Comparison of ENCODE assay signal across 1 cellular context in genomic region chr19:35716735-35716984, GRCh38.
TF ChIP-seq lines count a peak whose summit lies in the region.

No MANE protein-coding gene starts in this region.

TF ChIP-seq in K562, 482 proteins besides CTCF, POLR2A, EP300 and RAD21 (continued from another document):
- TF ChIP-seq IRF1 (CRISPR knock-in tag; IDR thresholded peaks at IDR 0.05; ENCODE audit: borderline replicate concordance) (no peak), NFXL1 (CRISPR knock-in tag; IDR thresholded peaks at IDR 0.05) (no peak), ZNF639 (CRISPR knock-in tag; conservative IDR thresholded peaks at IDR 0.05 in 1 of 2, IDR thresholded peaks at IDR 0.05 in 1 of 2) (no peak), POLR3A (IDR thresholded peaks at IDR 0.05; ENCODE audit: borderline replicate concordance, extremely low read depth, insufficient read depth, insufficient read length) (no peak), CTCFL (IDR thresholded peaks at IDR 0.05; ENCODE audit: borderline replicate concordance, insufficient read depth, low read depth, low read length, poor library complexity, severe bottlenecking) (no peak), ZNF174 (CRISPR knock-in tag; IDR thresholded peaks at IDR 0.05) (no peak), NONO (IDR thresholded peaks at IDR 0.05; ENCODE audit: low read depth in 2 of 2, low read length in 1 of 2) (no peak), TAL1 (IDR thresholded peaks at IDR 0.05) (no peak), ADNP (tag; IDR thresholded peaks at IDR 0.05) (no peak), TEAD1 (CRISPR knock-in tag; IDR thresholded peaks at IDR 0.05) (peak in 1 of 2 experiments; percentile 11; a peak in 1 of 4 replicates), TCF15 (CRISPR knock-in tag; IDR thresholded peaks at IDR 0.05) (no peak), KLF16 (IDR thresholded peaks at IDR 0.05) (no peak), ZNF830 (CRISPR knock-in tag; IDR thresholded peaks at IDR 0.05) (no peak), XRCC5 (IDR thresholded peaks at IDR 0.05; ENCODE audit: low read depth, low read length) (no peak; the same call in 1 of the 2 replicates), ZNF699 (CRISPR knock-in tag; IDR thresholded peaks at IDR 0.05; ENCODE audit: insufficient replicate concordance) (no peak), ZNF778 (CRISPR knock-in tag; IDR thresholded peaks at IDR 0.05) (no peak), ZNF165 (CRISPR knock-in tag; IDR thresholded peaks at IDR 0.05; ENCODE audit: borderline replicate concordance) (no peak), NR3C1 (CRISPR knock-in tag; IDR thresholded peaks at IDR 0.05) (no peak), ZFP1 (CRISPR knock-in tag; IDR thresholded peaks at IDR 0.05) (no peak), ZNF507 (tag; conservative IDR thresholded peaks at IDR 0.05) (no peak), ZNF134 (CRISPR knock-in tag; conservative IDR thresholded peaks at IDR 0.05) (no peak), ILF3 (IDR thresholded peaks at IDR 0.05; ENCODE audit: borderline replicate concordance) (no peak), DIDO1 (tag; IDR thresholded peaks at IDR 0.05; ENCODE audit: low read depth) (no peak), ETS2 (tag; IDR thresholded peaks at IDR 0.05; ENCODE audit: borderline replicate concordance, poor library complexity, severe bottlenecking) (no peak), GABPB2 (CRISPR knock-in tag; conservative IDR thresholded peaks at IDR 0.05) (no peak), ZBTB7A (IDR thresholded peaks at IDR 0.05; ENCODE audit: borderline replicate concordance, control insufficient read depth, low read depth, low read length) (0 out of 2 replicates have a peak, but pooled peaks have one; percentile 4), TOE1 (IDR thresholded peaks at IDR 0.05; ENCODE audit: borderline replicate concordance) (no peak), TOE1 (CRISPR knock-in tag; IDR thresholded peaks at IDR 0.05; ENCODE audit: borderline replicate concordance, low read depth) (no peak), ZMIZ1 (IDR thresholded peaks at IDR 0.05; ENCODE audit: low read depth in 2 of 2, low read length in 2 of 2) (no peak), PHF8 (IDR thresholded peaks at IDR 0.05; ENCODE audit: borderline replicate concordance, low read length) (peak; percentile 37; the same call in 1 of the 2 replicates), ZNF12 (CRISPR knock-in tag; IDR thresholded peaks at IDR 0.05) (no peak), PPARD (CRISPR knock-in tag; IDR thresholded peaks at IDR 0.05) (no peak), NRF1 (conservative IDR thresholded peaks at IDR 0.05 in 1 of 2, IDR thresholded peaks at IDR 0.05 in 1 of 2) (peak; percentile 33 to 61; a peak in 3 of 4 replicates), USF1 (CRISPR knock-in tag; IDR thresholded peaks at IDR 0.05) (0 out of 2 replicates have a peak, but pooled peaks have one; percentile 0), POU5F1 (IDR thresholded peaks at IDR 0.05; ENCODE audit: borderline replicate concordance, low read depth, low read length, partially characterized antibody) (no peak), E2F5 (CRISPR knock-in tag; IDR thresholded peaks at IDR 0.05) (no peak), NFRKB (IDR thresholded peaks at IDR 0.05; ENCODE audit: low read depth) (no peak), MTF1 (CRISPR knock-in tag; IDR thresholded peaks at IDR 0.05; ENCODE audit: borderline replicate concordance) (no peak), PCBP1 (IDR thresholded peaks at IDR 0.05; ENCODE audit: low read depth, low read length, poor library complexity, severe bottlenecking) (no peak), CLOCK (CRISPR knock-in tag; IDR thresholded peaks at IDR 0.05; ENCODE audit: borderline replicate concordance) (no peak), ZBTB33 (CRISPR knock-in tag; IDR thresholded peaks at IDR 0.05) (peak; percentile 45; the same call in 1 of the 2 replicates), NCOA2 (IDR thresholded peaks at IDR 0.05; ENCODE audit: partially characterized antibody in 2 of 2) (no peak), ZNF655 (CRISPR knock-in tag; IDR thresholded peaks at IDR 0.05) (no peak), ZNF140 (CRISPR knock-in tag; IDR thresholded peaks at IDR 0.05) (no peak), RB1 (IDR thresholded peaks at IDR 0.05; ENCODE audit: low read depth) (no peak), HSF4 (CRISPR knock-in tag; IDR thresholded peaks at IDR 0.05; ENCODE audit: borderline replicate concordance) (no peak), NEUROD1 (IDR thresholded peaks at IDR 0.05; ENCODE audit: borderline replicate concordance, low read depth, low read length, partially characterized antibody) (no peak), ARID3B (CRISPR knock-in tag; IDR thresholded peaks at IDR 0.05; ENCODE audit: borderline replicate concordance) (no peak)
